11 cellular contexts compared by ENCODE assay signal in the genomic region with DNA sequence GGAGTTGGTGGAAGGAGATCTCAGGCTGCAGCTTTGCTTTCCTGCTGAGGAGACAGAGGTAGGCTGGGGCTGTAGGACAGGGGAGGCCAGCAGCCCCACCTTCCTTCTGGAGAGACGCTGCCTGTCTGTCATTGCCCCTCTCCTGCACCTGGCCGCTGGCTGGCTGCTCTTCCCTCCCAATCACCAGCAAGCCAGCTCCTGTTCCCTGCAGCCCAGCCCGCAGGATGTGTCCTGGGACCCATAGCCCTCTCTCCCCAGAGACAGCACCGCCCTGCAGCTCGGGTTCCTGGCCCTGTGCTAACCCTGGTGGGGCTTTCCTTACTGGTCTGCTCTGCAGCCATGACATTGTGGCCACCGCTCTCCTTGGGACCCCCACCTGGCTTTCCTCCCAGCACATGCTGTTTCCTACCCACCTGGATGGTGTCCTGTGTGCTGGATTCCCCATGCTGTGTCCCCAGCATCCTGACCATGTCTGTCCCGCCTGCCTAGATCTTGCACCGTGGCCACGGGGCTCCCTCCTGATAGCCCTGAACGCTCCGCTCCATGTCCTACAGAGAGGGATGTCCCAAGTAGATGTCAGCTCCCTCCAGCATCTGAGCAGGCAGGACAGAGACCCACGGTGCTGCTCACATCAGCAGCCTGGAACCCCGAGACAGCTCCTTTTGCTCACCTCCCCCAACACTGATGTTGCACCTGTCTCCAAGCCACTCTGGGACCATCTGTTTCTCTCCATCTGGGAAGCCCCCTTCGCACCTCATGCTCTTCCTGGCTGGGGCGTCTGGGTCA. TPM values are rescaled to one million over a fixed set of nuclear protein-coding genes. Genes with fewer than 3 reads are reported as not detected.
DNase-seq lines count a peak whose midpoint lies in the region; ATAC-seq lines count a peak whose summit lies in the region.
"Had no signal": no experiment of that assay in that cellular context is flagged by ENCODE, and none has a peak within 500 bp of the region (broad histone marks: within the 10 kb centered on the region; RNA-seq: fewer than 3 reads in every experiment).

No MANE protein-coding gene starts in this region.

- no peak for DNase-seq in activated T-cell treated with anti-CD3 and anti-CD28 coated beads, Interleukin-2, amount 50 U/mL, for 4 hours
- DNase-seq in activated T-cell treated with anti-CD3 and anti-CD28 coated beads, Interleukin-2, amount 50 U/mL, for 48 hours, result no peak
- no peak for DNase-seq in activated CD4-positive, alpha-beta memory T cell treated with anti-CD3 and anti-CD28 coated beads for 36 hours
- no peak for DNase-seq in stimulated activated naive B cell treated with anti-CD40 and anti-IgM and Interleukin-4, amounts not matched to agents 10 μg/mL and 1 μg/mL and 100 μg/mL, for 72 hours
- DNase-seq in G401 (ENCODE audit: low spot score), result no peak
- DNase-seq: DMS 273 treated with DMSO at 0.1 percent for 48 hours, occipital lobe had no signal

- no peaks in the 10 kb centered on the region for H3K36me3 Mint-ChIP-seq in activated T-cell treated with anti-CD3 and anti-CD28 coated beads, Interleukin-2, amount 50 U/mL, for 4 hours (ENCODE audit: insufficient read depth)
- H3K36me3 Mint-ChIP-seq in activated CD4-positive, alpha-beta memory T cell treated with anti-CD3 and anti-CD28 coated beads for 36 hours, result peaks cover 8% of the 10 kb centered on the region
- peaks cover 7 to 15% of the 10 kb centered on the region in 2 donors for H3K36me3 Mint-ChIP-seq in stimulated activated naive B cell treated with anti-CD40 and anti-IgM and Interleukin-4, amounts not matched to agents 10 μg/mL and 1 μg/mL and 100 μg/mL, for 72 hours

- intact Hi-C loops in activated CD4-positive, alpha-beta memory T cell treated with anti-CD3 and anti-CD28 coated beads for 36 hours (cut with micrococcal nuclease), result loop anchor here (5.0 kb wide), 1 partner anchor 74 kb away; the partner anchor contains the start of gene TEDC1

- peaks cover 20% of the 10 kb centered on the region for H3K27me3 ChIP-seq in iPS-20b (ENCODE audit: insufficient read depth, low read length)

- H3K9me3 Mint-ChIP-seq in activated T-cell treated with anti-CD3 and anti-CD28 coated beads, Interleukin-2, amount 50 U/mL, for 4 hours, result no peaks in the 10 kb centered on the region
- H3K9me3 Mint-ChIP-seq in activated CD4-positive, alpha-beta memory T cell treated with anti-CD3 and anti-CD28 coated beads for 36 hours, result no peaks in the 10 kb centered on the region
- no peaks in the 10 kb centered on the region for H3K9me3 Mint-ChIP-seq in stimulated activated naive B cell treated with anti-CD40 and anti-IgM and Interleukin-4, amounts not matched to agents 10 μg/mL and 1 μg/mL and 100 μg/mL, for 72 hours

- H3K36me3 ChIP-seq in iPS-20b (ENCODE audit: insufficient read depth, low read depth, low read length), result peaks cover 11% of the 10 kb centered on the region; the same call in 1 of the 2 replicates

- H3K4me1 ChIP-seq in iPS-20b (ENCODE audit: insufficient read depth, low read length), result peaks cover 3% of the 10 kb centered on the region; the same call in 1 of the 2 replicates

- in situ Hi-C loops in G401 (cut with HindIII; ENCODE audit: low sequenced_read_pairs), result no loop called here

- H3K27me3 Mint-ChIP-seq in activated T-cell treated with anti-CD3 and anti-CD28 coated beads, Interleukin-2, amount 50 U/mL, for 4 hours (ENCODE audit: low read depth), result peaks cover 3% of the 10 kb centered on the region
- peaks cover 2% of the 10 kb centered on the region for H3K27me3 Mint-ChIP-seq in activated CD4-positive, alpha-beta memory T cell treated with anti-CD3 and anti-CD28 coated beads for 36 hours
- H3K27me3 Mint-ChIP-seq in stimulated activated naive B cell treated with anti-CD40 and anti-IgM and Interleukin-4, amounts not matched to agents 10 μg/mL and 1 μg/mL and 100 μg/mL, for 72 hours, result peaks cover 1 to 8% of the 10 kb centered on the region in 2 donors

- H3K4me1 Mint-ChIP-seq in activated T-cell treated with anti-CD3 and anti-CD28 coated beads, Interleukin-2, amount 50 U/mL, for 4 hours (ENCODE audit: low read depth), result peaks cover 26% of the 10 kb centered on the region
- H3K4me1 Mint-ChIP-seq in activated CD4-positive, alpha-beta memory T cell treated with anti-CD3 and anti-CD28 coated beads for 36 hours (ENCODE audit: low read depth), result peaks cover 30% of the 10 kb centered on the region
- H3K4me1 Mint-ChIP-seq in stimulated activated naive B cell treated with anti-CD40 and anti-IgM and Interleukin-4, amounts not matched to agents 10 μg/mL and 1 μg/mL and 100 μg/mL, for 72 hours, result peaks cover 24 to 48% of the 10 kb centered on the region in 2 donors

- peak overlapping the region; percentile 84; the same call in 1 of the 2 replicates for H3K9ac ChIP-seq in iPS-20b (ENCODE audit: low read depth, low read length)

- POLR2A ChIA-PET in activated CD4-positive, alpha-beta memory T cell treated with anti-CD3 and anti-CD28 coated beads for 36 hours (lab: Charles Lee), result no interaction called here

- CTCF ChIA-PET in activated CD4-positive, alpha-beta memory T cell treated with anti-CD3 and anti-CD28 coated beads for 36 hours (lab: Charles Lee), result interaction anchor here (1.5 to 1.8 kb wide), 4 partner anchors 47 to 110 kb away, joined by 4 to 8 read pairs (median 4); no protein-coding TSS in a partner anchor

- peak overlapping the region; percentile 77 for H3K4me3 Mint-ChIP-seq in activated T-cell treated with anti-CD3 and anti-CD28 coated beads, Interleukin-2, amount 50 U/mL, for 4 hours
- peak overlapping the region; percentile 67 for H3K4me3 Mint-ChIP-seq in activated CD4-positive, alpha-beta memory T cell treated with anti-CD3 and anti-CD28 coated beads for 36 hours
- peak overlapping the region; percentile 79 to 84 for H3K4me3 Mint-ChIP-seq in stimulated activated naive B cell treated with anti-CD40 and anti-IgM and Interleukin-4, amounts not matched to agents 10 μg/mL and 1 μg/mL and 100 μg/mL, for 72 hours

- no peak for ATAC-seq in activated T-cell treated with anti-CD3 and anti-CD28 coated beads, Interleukin-2, amount 50 U/mL, for 4 hours
- ATAC-seq in stimulated activated naive B cell treated with anti-CD40 and anti-IgM and Interleukin-4, amounts not matched to agents 10 μg/mL and 1 μg/mL and 100 μg/mL, for 72 hours (replicated peaks), result no peak
- ATAC-seq in HG03039 (IDR thresholded peaks at IDR 0.05; ENCODE audit: unreplicated experiment) (no peak), HG03342 (IDR thresholded peaks at IDR 0.05; ENCODE audit: unreplicated experiment) (no peak)

- peak overlapping the region; percentile 80; the same call in 1 of the 2 replicates for H3K4me3 ChIP-seq in iPS-20b (ENCODE audit: low read length)

- H3K27ac ChIP-seq in iPS-20b (ENCODE audit: low read length), result no peak overlapping the region
- H3K27ac ChIP-seq: KMS-11 had no signal

- H3K27ac Mint-ChIP-seq in activated CD4-positive, alpha-beta memory T cell treated with anti-CD3 and anti-CD28 coated beads for 36 hours, result peak overlapping the region; percentile 18
- peak overlapping the region; percentile 88 for H3K27ac Mint-ChIP-seq in stimulated activated naive B cell treated with anti-CD40 and anti-IgM and Interleukin-4, amounts not matched to agents 10 μg/mL and 1 μg/mL and 100 μg/mL, for 72 hours

- no peaks in the 10 kb centered on the region for H3K9me3 ChIP-seq in iPS-20b (ENCODE audit: insufficient read depth, low read depth, low read length)

RNA-seq across cellular contexts. Expression of gene MTA1, which starts 1.2 kb away (rescaled TPM):
- 100 to 1,000 TPM; 154 to 166 (median 154) TPM for total RNA-seq in activated T-cell treated with anti-CD3 and anti-CD28 coated beads, Interleukin-2, amount 50 U/mL, for 4 hours
- 100 to 1,000 TPM; 107 to 109 TPM for total RNA-seq in activated CD4-positive, alpha-beta memory T cell treated with anti-CD3 and anti-CD28 coated beads for 36 hours
- total RNA-seq in G401 (2014; rRNA removed; shearing (Covaris generic)), result 44.9 and 55.1 TPM in 2 replicates

RNA-seq across cellular contexts. Expression of gene TEX22, which starts 20.1 kb away (rescaled TPM):
- total RNA-seq in activated T-cell treated with anti-CD3 and anti-CD28 coated beads, Interleukin-2, amount 50 U/mL, for 4 hours, result 1 to 10 TPM in 2 of 3 donors, under 1 TPM in 1; 0.71 to 1.7 (median 1.2) TPM
- total RNA-seq in activated CD4-positive, alpha-beta memory T cell treated with anti-CD3 and anti-CD28 coated beads for 36 hours, result under 1 TPM; 0.83 to 0.90 TPM
- total RNA-seq in G401 (2014; rRNA removed; shearing (Covaris generic)), result 0.41 and 2.0 TPM in 2 replicates

RNA-seq across cellular contexts. Expression of gene CRIP2, which starts 56.2 kb away (rescaled TPM):
- total RNA-seq in activated T-cell treated with anti-CD3 and anti-CD28 coated beads, Interleukin-2, amount 50 U/mL, for 4 hours, result 1 to 10 TPM in 1 of 3 donors, under 1 TPM in 2; 0.90 to 1.4 (median 0.91) TPM
- total RNA-seq in activated CD4-positive, alpha-beta memory T cell treated with anti-CD3 and anti-CD28 coated beads for 36 hours, result 1 to 10 TPM; 2.7 to 2.8 TPM
- 184 and 209 TPM in 2 replicates for total RNA-seq in G401 (2014; rRNA removed; shearing (Covaris generic))

Comparison
In these comparisons a context has a peak if more than half of its experiments do, and no peak if none do; other contexts are left out.
1. RNA of gene CRIP2, which starts 56.2 kb away (total RNA-seq): 184 to 209 TPM in G401; 2.7 to 2.8 TPM in activated CD4-positive, alpha-beta memory T cell treated with anti-CD3 and anti-CD28 coated beads for 36 hours and 0.90 to 1.4 TPM in activated T-cell treated with anti-CD3 and anti-CD28 coated beads, Interleukin-2, amount 50 U/mL, for 4 hours; every median in the first group is over 10 times any median in the second.
2. Peak in every context shown above with its lines, with median percentiles within 50 percentile points of each other: H3K4me3 Mint-ChIP-seq.